ENCODE assay signal across 18 cellular contexts in genomic region chr6:139965393-139965792, GRCh38.
A peak's percentile ranks its signal among the peaks of the same experiment; 100 is the strongest.
DNase-seq lines count a peak whose midpoint lies in the region; ATAC-seq and TF ChIP-seq lines count a peak whose summit lies in the region.
"Had no signal": no experiment of that assay in that cellular context is flagged by ENCODE, and none has a peak within 500 bp of the region (broad histone marks: within the 10 kb centered on the region; RNA-seq: fewer than 3 reads in every experiment).

No MANE protein-coding gene starts in this region.

- no peak overlapping the region for H2AK9ac ChIP-seq in IMR-90 (replicated peaks; ENCODE audit: low read depth, low read length, poor library complexity)

- no peak overlapping the region for H3K4ac ChIP-seq in IMR-90 (ENCODE audit: low read depth, low read length)

- H2BK5ac ChIP-seq in IMR-90 (ENCODE audit: low read depth, low read length, poor library complexity, severe bottlenecking) = no peak overlapping the region

- no peaks in the 10 kb centered on the region for H3K27me3 ChIP-seq in IMR-90 (ENCODE audit: control insufficient read depth, insufficient read depth, low read length)
- no peaks in the 10 kb centered on the region for H3K27me3 ChIP-seq in Panc1 (ENCODE audit: control insufficient read depth, insufficient read depth, low read length)
- no peaks in the 10 kb centered on the region for H3K27me3 ChIP-seq in PC-9 (ENCODE audit: insufficient read depth, low read depth)
- H3K27me3 ChIP-seq: BLaER1 treated with 17β-estradiol and CSF1 and Interleukin-3, amounts not matched to agents 10 nM and 100 nM; neutrophil; spleen; suprapubic skin had no signal

- dilution Hi-C loops in IMR-90 (cut with HindIII; ENCODE audit: low sequenced_read_pairs, unreplicated experiment) = no loop called here

- CTCF ChIA-PET in IMR-90 (lab: Yijun Ruan, JAX) = interaction anchor here (0.6 kb wide), 1 partner anchor 349 kb away, joined by 3 read pairs; no protein-coding TSS in a partner anchor
- CTCF ChIA-PET in Panc1 (lab: Charles Lee) = no interaction called here
- CTCF ChIA-PET in PC-9 (lab: Charles Lee) = no interaction called here

- H3K4me2 ChIP-seq in IMR-90 (ENCODE audit: low read depth, low read length) (no peak overlapping the region; the same call in 1 of the 2 replicates), PC-9 (no peak overlapping the region)
- H3K4me2 ChIP-seq: BLaER1 treated with 17β-estradiol and CSF1 and Interleukin-3, amounts not matched to agents 10 nM and 100 nM had no signal

- ATAC-seq in IMR-90 (ENCODE audit: low read depth) (peak; percentile 71), Panc1 (no peak), GM19455 (IDR thresholded peaks at IDR 0.05; ENCODE audit: unreplicated experiment) (no peak), GM21737 (IDR thresholded peaks at IDR 0.05; ENCODE audit: unreplicated experiment) (no peak)
- ATAC-seq: HCT116 had no signal

- in situ Hi-C loops in IMR-90 (cut with MboI; ENCODE audit: low sequenced_read_pairs) (no loop called here), Panc1 (cut with HindIII; ENCODE audit: low pct_unique_long_range_greater_than_20kb, low sequenced_read_pairs) (no loop called here)

- H4K8ac ChIP-seq in IMR-90 (ENCODE audit: low read depth in 2 of 2, low read length in 2 of 2) = no peak overlapping the region

- intact Hi-C loops in IMR-90 (cut with micrococcal nuclease) = no loop called here
- intact Hi-C loops in Panc1 (cut with micrococcal nuclease; ENCODE audit: unreplicated experiment) = no loop called here
- intact Hi-C loops in PC-9 (cut with micrococcal nuclease; ENCODE audit: unreplicated experiment) = loop anchor here (10.0 kb wide), 1 partner anchor 81 kb away; no protein-coding TSS in a partner anchor

- TF ChIP-seq CTCF in IMR-90 (conservative IDR thresholded peaks at IDR 0.05; ENCODE audit: low read depth, low read length) (no peak), Panc1 (IDR thresholded peaks at IDR 0.05) (no peak), fibroblast of pulmonary artery (IDR thresholded peaks at IDR 0.05; ENCODE audit: low read length, missing control alignments) (no peak), PC-9 (conservative IDR thresholded peaks at IDR 0.05) (no peak)

- no peak overlapping the region for H2AK5ac ChIP-seq in IMR-90 (ENCODE audit: low read depth, low read length)

- no peak overlapping the region for H2BK15ac ChIP-seq in IMR-90 (ENCODE audit: low read depth, low read length)

- H3K9me3 ChIP-seq in IMR-90 (ENCODE audit: control insufficient read depth, insufficient read depth, low read length) (no peaks in the 10 kb centered on the region), Panc1 (ENCODE audit: control insufficient read depth, insufficient read depth, low read depth, low read length) (no peaks in the 10 kb centered on the region), PC-9 (ENCODE audit: insufficient read depth, low read depth) (no peaks in the 10 kb centered on the region)
- H3K9me3 ChIP-seq: BLaER1 treated with 17β-estradiol and CSF1 and Interleukin-3, amounts not matched to agents 10 nM and 100 nM; neutrophil; spleen; suprapubic skin had no signal

- no peak overlapping the region for H4K91ac ChIP-seq in IMR-90 (ENCODE audit: insufficient read depth, low read depth, low read length)

- H3K18ac ChIP-seq in IMR-90 (ENCODE audit: low read depth, low read length) = no peak overlapping the region; the same call in 1 of the 2 replicates

- H3K4me1 ChIP-seq in IMR-90 (ENCODE audit: control insufficient read depth, insufficient read depth, low read length) = peaks cover 6% of the 10 kb centered on the region
- H3K4me1 ChIP-seq in Panc1 (ENCODE audit: control insufficient read depth, insufficient read depth, low read length) = peaks cover 6% of the 10 kb centered on the region
- H3K4me1 ChIP-seq in PC-9 (replicated peaks; ENCODE audit: insufficient read depth) = peaks cover 14% of the 10 kb centered on the region
- H3K4me1 ChIP-seq: suprapubic skin had no signal

- H3F3A ChIP-seq in PC-9 (ENCODE audit: insufficient read depth, low read depth) = peaks cover 5% of the 10 kb centered on the region; the same call in 1 of the 2 replicates

- no peaks in the 10 kb centered on the region for H3K79me2 ChIP-seq in PC-9 (ENCODE audit: low read depth)

- no peak overlapping the region for H3K14ac ChIP-seq in IMR-90 (replicated peaks; ENCODE audit: low read depth, low read length)

- DNase-seq in IMR-90 (peak; percentile 68), Panc1 (ENCODE audit: low read depth, low spot score) (no peak), fibroblast of pulmonary artery (ENCODE audit: low read depth) (peak; percentile 49), myocyte (ENCODE audit: low read depth) (peak; percentile 20), NCI-H187 (lab: John Stamatoyannopoulos, UW) (no peak), PC-9 (no peak)
- DNase-seq: activated CD4-positive, CD25-positive, alpha-beta regulatory T cell; activated CD8-positive, alpha-beta memory T cell treated with anti-CD3 and anti-CD28 coated beads, Interleukin-2, amount 50 U/mL, for 48 hours; dermis blood vessel endothelial cell; GDM1; MV-4-11; spleen had no signal

- BruUV-seq in IMR-90 (replicated peaks; lab: Mats Ljungman, UMichigan) = no TSS peak
- no TSS peak for BruUV-seq in Panc1 (replicated peaks; lab: Mats Ljungman, UMichigan)
- BruUV-seq in PC-9 (replicated peaks; lab: Mats Ljungman, UMichigan) = no TSS peak

- peak overlapping the region; percentile 59; the same call in 1 of the 2 replicates for H2BK120ac ChIP-seq in IMR-90 (ENCODE audit: low read depth, low read length)

- H3K27ac ChIP-seq in IMR-90 (ENCODE audit: insufficient read depth, low read length) (no peak overlapping the region), Panc1 (ENCODE audit: low read length) (peak overlapping the region; percentile 79; the same call in 1 of the 2 replicates), PC-9 (no peak overlapping the region)
- H3K27ac ChIP-seq: BLaER1 treated with 17β-estradiol and CSF1 and Interleukin-3, amounts not matched to agents 10 nM and 100 nM; neutrophil; suprapubic skin had no signal

- H2BK20ac ChIP-seq in IMR-90 (ENCODE audit: low read depth, low read length) = 0 out of 2 replicates have a peak overlapping the region, but pooled peaks have one; percentile 44

- no peaks in the 10 kb centered on the region for H3K9me2 ChIP-seq in PC-9 (ENCODE audit: insufficient read depth)

- no peaks in the 10 kb centered on the region for H3K9me1 ChIP-seq in IMR-90 (ENCODE audit: insufficient read depth, low read length)

- peak overlapping the region; percentile 14; the same call in 1 of the 2 replicates for H3K23ac ChIP-seq in IMR-90 (ENCODE audit: low read depth, low read length)

- H3K79me1 ChIP-seq in IMR-90 (ENCODE audit: low read depth in 1 of 2, low read length in 2 of 2) = no peaks in the 10 kb centered on the region

- TF ChIP-seq POLR2A in IMR-90 (IDR thresholded peaks at IDR 0.05; ENCODE audit: low read depth, low read length) = no peak

- H3K9ac ChIP-seq in IMR-90 (ENCODE audit: low read depth, low read length) = no peak overlapping the region
- H3K9ac ChIP-seq: BLaER1 treated with 17β-estradiol and CSF1 and Interleukin-3, amounts not matched to agents 10 nM and 100 nM had no signal

- H3K4me3 ChIP-seq in IMR-90 (ENCODE audit: insufficient read depth, low read depth, low read length) (no peak overlapping the region), Panc1 (ENCODE audit: low read depth in 2 of 2, low read length in 2 of 2) (no peak overlapping the region), fibroblast of pulmonary artery (replicated peaks; ENCODE audit: low read depth, low read length) (no peak overlapping the region), PC-9 (no peak overlapping the region)
- H3K4me3 ChIP-seq: BLaER1 treated with 17β-estradiol and CSF1 and Interleukin-3, amounts not matched to agents 10 nM and 100 nM; spleen; suprapubic skin had no signal

- H4K5ac ChIP-seq in IMR-90 (ENCODE audit: low read depth, low read length) = no peak overlapping the region

- POLR2A ChIA-PET in IMR-90 (lab: Charles Lee; ENCODE audit: unreplicated experiment) (no interaction called here), Panc1 (lab: Charles Lee) (no interaction called here), PC-9 (lab: Charles Lee; ENCODE audit: unreplicated experiment) (no interaction called here)

- no peak overlapping the region for H2AFZ ChIP-seq in IMR-90 (replicated peaks; ENCODE audit: low read length, poor library complexity)
- H2AFZ ChIP-seq in PC-9 = no peak overlapping the region

- H4K20me1 ChIP-seq in IMR-90 (ENCODE audit: insufficient read depth, low read length) (no peaks in the 10 kb centered on the region), PC-9 (ENCODE audit: insufficient read depth) (no peaks in the 10 kb centered on the region)
- H4K20me1 ChIP-seq: BLaER1 treated with 17β-estradiol and CSF1 and Interleukin-3, amounts not matched to agents 10 nM and 100 nM had no signal

- H3K36me3 ChIP-seq in IMR-90 (ENCODE audit: control insufficient read depth, insufficient read depth, low read length) (no peaks in the 10 kb centered on the region), Panc1 (ENCODE audit: control insufficient read depth, insufficient read depth, low read length) (no peaks in the 10 kb centered on the region), PC-9 (ENCODE audit: low read depth) (no peaks in the 10 kb centered on the region)
- H3K36me3 ChIP-seq: BLaER1 treated with 17β-estradiol and CSF1 and Interleukin-3, amounts not matched to agents 10 nM and 100 nM; neutrophil; spleen; suprapubic skin had no signal

- no peak for TF ChIP-seq RAD21 in IMR-90 (IDR thresholded peaks at IDR 0.05; ENCODE audit: low read length)

- H3K56ac ChIP-seq in IMR-90 (ENCODE audit: extremely low read depth, insufficient read depth, low read length) = no peak overlapping the region

TF ChIP-seq in IMR-90, 13 proteins besides CTCF, POLR2A, EP300 and RAD21:
- TF ChIP-seq MAFK (IDR thresholded peaks at IDR 0.05; ENCODE audit: low read depth, low read length) (peak; percentile 92), RCOR1 (IDR thresholded peaks at IDR 0.05; ENCODE audit: insufficient replicate concordance, low read length) (no peak), FOS (IDR thresholded peaks at IDR 0.05; ENCODE audit: low read depth, low read length) (no peak), ELK1 (IDR thresholded peaks at IDR 0.05; ENCODE audit: borderline replicate concordance, low read depth, low read length) (no peak), NFE2L2 (IDR thresholded peaks at IDR 0.05; ENCODE audit: low read depth, low read length) (no peak), BHLHE40 (IDR thresholded peaks at IDR 0.05; ENCODE audit: low read depth, low read length) (no peak), MXI1 (IDR thresholded peaks at IDR 0.05; ENCODE audit: borderline replicate concordance, low read depth, low read length) (no peak), SMC3 (IDR thresholded peaks at IDR 0.05; ENCODE audit: low read depth, low read length) (no peak)

Comparison
In these comparisons a context has a peak if more than half of its experiments do, and no peak if none do; other contexts are left out.
1. DNase-seq: peak in IMR-90 (single experiment), fibroblast of pulmonary artery (single experiment) and myocyte (single experiment); none in Panc1 (single experiment), NCI-H187 (0 of 2) and PC-9 (0 of 2).